Comparison of ENCODE assay signal across 33 cellular contexts in genomic region chr2:171008550-171009205, GRCh38.
DNase-seq lines count a peak whose midpoint lies in the region; ATAC-seq, FAIRE-seq and TF ChIP-seq lines count a peak whose summit lies in the region.
"Had no signal": no experiment of that assay in that cellular context is flagged by ENCODE, and none has a peak within 500 bp of the region (broad histone marks: within the 10 kb centered on the region; RNA-seq: fewer than 3 reads in every experiment).

No MANE protein-coding gene starts in this region.

- no peaks in the 10 kb centered on the region for H3K27me3 ChIP-seq in left lung
- H3K27me3 ChIP-seq: ascending aorta, MG63 had no signal

- H3K36me3 Mint-ChIP-seq in activated T-helper 17 cell treated with anti-CD3 and anti-CD28 coated beads, Interleukin-2, amount 50 U/mL, for 72 hours (ENCODE audit: low read depth), result peaks cover 91% of the 10 kb centered on the region
- H3K36me3 Mint-ChIP-seq: natural killer cell had no signal

- no peaks in the 10 kb centered on the region for H3K4me1 ChIP-seq in left lung
- H3K4me1 ChIP-seq: ascending aorta, prostate gland had no signal

- intact Hi-C loops in left lung (cut with DNase I), result no loop called here

- H3K36me3 ChIP-seq in left lung, result peaks cover 0 to 60% of the 10 kb centered on the region in 2 donors
- H3K36me3 ChIP-seq: prostate gland had no signal

- no peak overlapping the region for H3K4me3 Mint-ChIP-seq in stimulated activated naive CD8-positive, alpha-beta T cell treated with anti-CD3 and anti-CD28 coated beads, Interleukin-15, amount 100 ng/mL, for 72 hours
- no peak overlapping the region for H3K4me3 Mint-ChIP-seq in activated T-helper 17 cell treated with anti-CD3 and anti-CD28 coated beads, Interleukin-2, amount 50 U/mL, for 72 hours
- H3K4me3 Mint-ChIP-seq: activated naive CD4-positive, alpha-beta T cell treated with anti-CD3 and anti-CD28 coated beads for 36 hours; natural killer cell had no signal

- no peak for TF ChIP-seq CTCF in left lung (IDR thresholded peaks at IDR 0.05)

- no peak overlapping the region for H3K27ac Mint-ChIP-seq in stimulated activated naive CD8-positive, alpha-beta T cell treated with anti-CD3 and anti-CD28 coated beads, Interleukin-15, amount 100 ng/mL, for 72 hours
- peak overlapping the region; percentile 76 for H3K27ac Mint-ChIP-seq in activated T-helper 17 cell treated with anti-CD3 and anti-CD28 coated beads, Interleukin-2, amount 50 U/mL, for 72 hours
- H3K27ac Mint-ChIP-seq: activated naive CD4-positive, alpha-beta T cell treated with anti-CD3 and anti-CD28 coated beads for 36 hours; natural killer cell had no signal

- H3K27me3 Mint-ChIP-seq in stimulated activated naive CD8-positive, alpha-beta T cell treated with anti-CD3 and anti-CD28 coated beads, Interleukin-15, amount 100 ng/mL, for 72 hours, result no peaks in the 10 kb centered on the region
- H3K27me3 Mint-ChIP-seq in activated T-helper 17 cell treated with anti-CD3 and anti-CD28 coated beads, Interleukin-2, amount 50 U/mL, for 72 hours, result no peaks in the 10 kb centered on the region

- no peaks in the 10 kb centered on the region for H3K4me1 Mint-ChIP-seq in stimulated activated naive CD8-positive, alpha-beta T cell treated with anti-CD3 and anti-CD28 coated beads, Interleukin-15, amount 100 ng/mL, for 72 hours
- H3K4me1 Mint-ChIP-seq in activated T-helper 17 cell treated with anti-CD3 and anti-CD28 coated beads, Interleukin-2, amount 50 U/mL, for 72 hours, result peaks cover 7% of the 10 kb centered on the region

- no peaks in the 10 kb centered on the region for H3K9me3 ChIP-seq in left lung
- H3K9me3 ChIP-seq: ascending aorta, MG63, prostate gland, SK-N-SH had no signal

- FAIRE-seq in GM12891 (lab: Jason Lieb, UNC), result no peak
- FAIRE-seq: G401.6, keratinocyte had no signal

- no peak overlapping the region for H3K27ac ChIP-seq in left lung
- H3K27ac ChIP-seq: ascending aorta, coronary artery, epithelial cell of prostate, HL-60, KMS-11, prostate gland had no signal

- H3K4me3 ChIP-seq in left lung, result no peak overlapping the region
- H3K4me3 ChIP-seq: ascending aorta, coronary artery, MG63, prostate gland had no signal

- peak; percentile 69 for ATAC-seq in stimulated activated naive CD8-positive, alpha-beta T cell treated with anti-CD3 and anti-CD28 coated beads, Interleukin-15, Interleukin-2, amounts not matched to agents 100 U/mL and 50 U/mL, for 24 hours
- no peak for ATAC-seq in stimulated activated naive CD8-positive, alpha-beta T cell treated with anti-CD3 and anti-CD28 coated beads, Interleukin-15, amount 100 ng/mL, for 72 hours
- no peak for ATAC-seq in activated T-helper 17 cell treated with anti-CD3 and anti-CD28 coated beads, Interleukin-2, amount 50 U/mL, for 72 hours (replicated peaks)
- ATAC-seq in left lobe of liver (no peak), left lung (no peak)
- ATAC-seq: natural killer cell had no signal

- H3K9me3 Mint-ChIP-seq in stimulated activated naive CD8-positive, alpha-beta T cell treated with anti-CD3 and anti-CD28 coated beads, Interleukin-15, amount 100 ng/mL, for 72 hours, result no peaks in the 10 kb centered on the region
- H3K9me3 Mint-ChIP-seq in activated T-helper 17 cell treated with anti-CD3 and anti-CD28 coated beads, Interleukin-2, amount 50 U/mL, for 72 hours, result no peaks in the 10 kb centered on the region
- H3K9me3 Mint-ChIP-seq: activated naive CD4-positive, alpha-beta T cell treated with anti-CD3 and anti-CD28 coated beads for 36 hours; natural killer cell had no signal

- TF ChIP-seq POLR2A in GM12891 (IDR thresholded peaks at IDR 0.05; ENCODE audit: low read depth, low read length), result no peak

- DNase-seq in stimulated activated naive CD8-positive, alpha-beta T cell treated with anti-CD3 and anti-CD28 coated beads, Interleukin-15, Interleukin-2, amounts not matched to agents 100 U/mL and 50 U/mL, for 24 hours, result no peak
- no peak for DNase-seq in stimulated activated naive CD8-positive, alpha-beta T cell treated with anti-CD3 and anti-CD28 coated beads, Interleukin-15, amount 100 ng/mL, for 72 hours
- DNase-seq in foreskin melanocyte (peak; percentile 2), GM12891 (ENCODE audit: insufficient read length, low spot score) (no peak), left lobe of liver (ENCODE audit: low spot score) (no peak), left lung (no peak), midbrain (lab: John Stamatoyannopoulos, UW) (no peak)
- DNase-seq: activated CD4-positive, alpha-beta T cell treated with anti-CD3 and anti-CD28 coated beads for 48 hours; activated naive CD4-positive, alpha-beta T cell treated with anti-CD3 and anti-CD28 coated beads for 36 hours; activated T-cell treated with anti-CD3 and anti-CD28 coated beads, Interleukin-2, amount 50 U/mL, for 48 hours; effector memory CD4-positive, alpha-beta T cell; H7; MG63; natural killer cell; NCI-H2029; NCI-H524 treated with DMSO at 0.1 percent for 48 hours; NK-92 treated with Interleukin-12 subunit alpha and Interleukin-12 subunit beta, amount 100 ng/mL, for 24 hours; nucleus accumbens; SK-N-SH; stimulated activated CD4-positive, alpha-beta T cell treated with anti-CD3 and anti-CD28 coated beads, Interleukin-15, amount 100 ng/mL, for 24 hours; stimulated activated CD4-positive, alpha-beta T cell treated with anti-CD3 and anti-CD28 coated beads, Interleukin-4, amount 100 ng/mL, for 4 hours; substantia nigra; T-helper 2 cell; trophoblast cell had no signal

TF ChIP-seq in GM12891, 5 proteins besides CTCF, POLR2A, EP300 and RAD21:
- TF ChIP-seq SPI1 (IDR thresholded peaks at IDR 0.05; ENCODE audit: low read depth, low read length), result no peak
- TF ChIP-seq PAX5 (IDR thresholded peaks at IDR 0.05; ENCODE audit: insufficient read depth, low read length, severe bottlenecking), result no peak
- TF ChIP-seq POU2F2 (IDR thresholded peaks at IDR 0.05; ENCODE audit: low read depth, low read length), result no peak
- no peak for TF ChIP-seq POLR2AphosphoS5 (IDR thresholded peaks at IDR 0.05; ENCODE audit: low read depth, low read length)
